In the genomic region with DNA sequence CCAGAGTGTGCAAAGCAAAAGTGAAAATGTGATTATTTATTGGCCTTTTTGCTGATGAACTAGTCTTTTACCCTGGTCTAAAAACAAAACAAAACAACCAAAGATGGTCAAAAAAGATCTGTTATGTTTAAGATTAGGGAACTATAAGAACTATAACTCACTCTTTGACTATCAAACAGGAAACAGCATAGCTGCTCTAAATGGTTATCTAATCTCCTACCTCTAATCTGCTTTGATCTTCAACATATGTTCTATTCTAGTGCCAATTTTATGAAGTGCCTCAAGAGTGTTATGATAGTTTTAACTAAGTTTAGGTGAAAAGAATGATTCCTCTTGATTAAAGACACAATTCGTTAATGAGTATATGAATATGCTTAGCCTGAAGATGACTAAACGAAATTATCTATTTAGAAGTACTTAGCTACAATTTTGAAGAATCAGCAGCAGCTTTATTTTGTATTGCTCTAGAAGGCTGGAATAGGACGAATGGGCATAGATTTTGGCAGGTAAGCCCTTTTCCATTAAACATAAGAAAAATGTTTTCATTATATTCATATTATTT, we compare ENCODE assay signal across 14 cellular contexts. TPM values are rescaled to one million over a fixed set of nuclear protein-coding genes. Genes with fewer than 3 reads are reported as not detected.
DNase-seq lines count a peak whose midpoint lies in the region; ATAC-seq and TF ChIP-seq lines count a peak whose summit lies in the region.
"Had no signal": no experiment of that assay in that cellular context is flagged by ENCODE, and none has a peak within 500 bp of the region (broad histone marks: within the 10 kb centered on the region; RNA-seq: fewer than 3 reads in every experiment).

No MANE protein-coding gene starts in this region.

- POLR2A ChIA-PET in activated CD4-positive, alpha-beta T cell treated with anti-CD3 and anti-CD28 coated beads for 36 hours (lab: Charles Lee), result no interaction called here
- POLR2A ChIA-PET in IMR-90 (lab: Charles Lee; ENCODE audit: unreplicated experiment), result no interaction called here
- POLR2A ChIA-PET in activated CD4-positive, alpha-beta memory T cell treated with anti-CD3 and anti-CD28 coated beads, Interleukin-2, amount 10 ng/mL, durations not matched to agents 7 days and 5 days (lab: Charles Lee), result interaction anchor here (1.2 kb wide), 1 partner anchor 46 kb away, joined by 4 read pairs; a partner anchor contains a TSS

- no peak overlapping the region for H3K27ac ChIP-seq in IMR-90 (ENCODE audit: insufficient read depth, low read length)
- H3K27ac ChIP-seq in mesenchymal stem cell (ENCODE audit: low read length, poor library complexity, severe bottlenecking), result no peak overlapping the region
- H3K27ac ChIP-seq: PC-9 had no signal

- no peak overlapping the region for H2AK9ac ChIP-seq in IMR-90 (replicated peaks; ENCODE audit: low read depth, low read length, poor library complexity)

- H3K36me3 ChIP-seq in IMR-90 (ENCODE audit: control insufficient read depth, insufficient read depth, low read length) (peaks cover 6% of the 10 kb centered on the region), mesenchymal stem cell (ENCODE audit: control insufficient read depth in 1 of 2, insufficient read depth in 2 of 2, low read depth in 1 of 2, low read length in 2 of 2) (peaks cover 9 to 82% of the 10 kb centered on the region in 2 experiments)

- H2BK12ac ChIP-seq in mesenchymal stem cell (ENCODE audit: low read length in 2 of 2), result no peak overlapping the region

- no CpG with 5 or more reads among the region's 3 CpGs for WGBS in IMR-90 (ENCODE audit: extremely low coverage in 2 of 2, insufficient read length in 1 of 2), 2 experiments
- no CpG with 5 or more reads among the region's 3 CpGs for WGBS in mesenchymal stem cell

- H3K27me3 Mint-ChIP-seq in activated CD4-positive, alpha-beta T cell treated with anti-CD3 and anti-CD28 coated beads, Interleukin-2, amount 10 ng/mL, durations not matched to agents 24 days and 14 days, result no peaks in the 10 kb centered on the region
- H3K27me3 Mint-ChIP-seq in activated CD4-positive, alpha-beta T cell treated with anti-CD3 and anti-CD28 coated beads for 36 hours, result no peaks in the 10 kb centered on the region
- no peaks in the 10 kb centered on the region for H3K27me3 Mint-ChIP-seq in activated CD4-positive, alpha-beta memory T cell treated with anti-CD3 and anti-CD28 coated beads, Interleukin-2, amount 10 ng/mL, durations not matched to agents 7 days and 5 days
- H3K27me3 Mint-ChIP-seq in natural killer cell (ENCODE audit: low read depth in 2 of 2), result no peaks in the 10 kb centered on the region
- H3K27me3 Mint-ChIP-seq: stimulated activated memory B cell treated with anti-CD40 and anti-IgM and Interleukin-4, amounts not matched to agents 10 μg/mL and 1 μg/mL and 100 μg/mL, for 72 hours had no signal

- H4K5ac ChIP-seq in IMR-90 (ENCODE audit: low read depth, low read length), result no peak overlapping the region

- no peak overlapping the region for H3K9ac ChIP-seq in IMR-90 (ENCODE audit: low read depth, low read length)
- H3K9ac ChIP-seq in mesenchymal stem cell (ENCODE audit: low read length), result no peak overlapping the region

- no peak overlapping the region for H2BK20ac ChIP-seq in IMR-90 (ENCODE audit: low read depth, low read length)

- no peaks in the 10 kb centered on the region for H3K9me3 Mint-ChIP-seq in activated CD4-positive, alpha-beta T cell treated with anti-CD3 and anti-CD28 coated beads, Interleukin-2, amount 10 ng/mL, durations not matched to agents 24 days and 14 days
- peaks cover 2% of the 10 kb centered on the region for H3K9me3 Mint-ChIP-seq in activated CD4-positive, alpha-beta T cell treated with anti-CD3 and anti-CD28 coated beads for 36 hours (ENCODE audit: low read depth)
- H3K9me3 Mint-ChIP-seq in activated CD4-positive, alpha-beta memory T cell treated with anti-CD3 and anti-CD28 coated beads, Interleukin-2, amount 10 ng/mL, durations not matched to agents 7 days and 5 days, result no peaks in the 10 kb centered on the region
- no peaks in the 10 kb centered on the region for H3K9me3 Mint-ChIP-seq in natural killer cell
- H3K9me3 Mint-ChIP-seq: stimulated activated memory B cell treated with anti-CD40 and anti-IgM and Interleukin-4, amounts not matched to agents 10 μg/mL and 1 μg/mL and 100 μg/mL, for 72 hours had no signal

- no peak overlapping the region for H4K91ac ChIP-seq in IMR-90 (ENCODE audit: insufficient read depth, low read depth, low read length)
- no peak overlapping the region for H4K91ac ChIP-seq in mesenchymal stem cell (ENCODE audit: low read length)

- TF ChIP-seq CTCF in IMR-90 (conservative IDR thresholded peaks at IDR 0.05; ENCODE audit: low read depth, low read length), result no peak
- TF ChIP-seq CTCF in natural killer cell (IDR thresholded peaks at IDR 0.05), result no peak

- H3K14ac ChIP-seq in IMR-90 (replicated peaks; ENCODE audit: low read depth, low read length), result no peak overlapping the region
- no peak overlapping the region for H3K14ac ChIP-seq in mesenchymal stem cell (ENCODE audit: low read length in 2 of 2)

- H3K4me1 Mint-ChIP-seq in activated CD4-positive, alpha-beta T cell treated with anti-CD3 and anti-CD28 coated beads, Interleukin-2, amount 10 ng/mL, durations not matched to agents 24 days and 14 days, result peaks cover 31% of the 10 kb centered on the region
- peaks cover 46% of the 10 kb centered on the region for H3K4me1 Mint-ChIP-seq in activated CD4-positive, alpha-beta T cell treated with anti-CD3 and anti-CD28 coated beads for 36 hours
- H3K4me1 Mint-ChIP-seq in activated CD4-positive, alpha-beta memory T cell treated with anti-CD3 and anti-CD28 coated beads, Interleukin-2, amount 10 ng/mL, durations not matched to agents 7 days and 5 days, result peaks cover 34% of the 10 kb centered on the region
- H3K4me1 Mint-ChIP-seq in natural killer cell, result peaks cover 33 to 45% of the 10 kb centered on the region in 2 donors

- H3K79me1 ChIP-seq in IMR-90 (ENCODE audit: low read depth in 1 of 2, low read length in 2 of 2), result peaks cover 18 to 45% of the 10 kb centered on the region in 2 experiments
- peaks cover 19% of the 10 kb centered on the region for H3K79me1 ChIP-seq in mesenchymal stem cell (replicated peaks; ENCODE audit: low read length, poor library complexity, severe bottlenecking)

- no peak overlapping the region for H3K18ac ChIP-seq in IMR-90 (ENCODE audit: low read depth, low read length)
- H3K18ac ChIP-seq in mesenchymal stem cell (ENCODE audit: low read depth in 1 of 2, low read length in 2 of 2), result no peak overlapping the region

- H3K4me3 Mint-ChIP-seq in activated CD4-positive, alpha-beta T cell treated with anti-CD3 and anti-CD28 coated beads, Interleukin-2, amount 10 ng/mL, durations not matched to agents 24 days and 14 days, result no peak overlapping the region
- H3K4me3 Mint-ChIP-seq in activated CD4-positive, alpha-beta T cell treated with anti-CD3 and anti-CD28 coated beads for 36 hours, result no peak overlapping the region
- no peak overlapping the region for H3K4me3 Mint-ChIP-seq in activated CD4-positive, alpha-beta memory T cell treated with anti-CD3 and anti-CD28 coated beads, Interleukin-2, amount 10 ng/mL, durations not matched to agents 7 days and 5 days
- peak overlapping the region; percentile 43 for H3K4me3 Mint-ChIP-seq in natural killer cell
- H3K4me3 Mint-ChIP-seq: stimulated activated memory B cell treated with anti-CD40 and anti-IgM and Interleukin-4, amounts not matched to agents 10 μg/mL and 1 μg/mL and 100 μg/mL, for 72 hours had no signal

- TF ChIP-seq RAD21 in IMR-90 (IDR thresholded peaks at IDR 0.05; ENCODE audit: low read length), result no peak

- dilution Hi-C loops in IMR-90 (cut with HindIII; ENCODE audit: low sequenced_read_pairs, unreplicated experiment), result no loop called here

- H3K27ac Mint-ChIP-seq in activated CD4-positive, alpha-beta T cell treated with anti-CD3 and anti-CD28 coated beads, Interleukin-2, amount 10 ng/mL, durations not matched to agents 24 days and 14 days, result no peak overlapping the region
- H3K27ac Mint-ChIP-seq in activated CD4-positive, alpha-beta T cell treated with anti-CD3 and anti-CD28 coated beads for 36 hours, result no peak overlapping the region
- H3K27ac Mint-ChIP-seq in activated CD4-positive, alpha-beta memory T cell treated with anti-CD3 and anti-CD28 coated beads, Interleukin-2, amount 10 ng/mL, durations not matched to agents 7 days and 5 days, result peak overlapping the region; percentile 50
- peak overlapping the region; percentile 39 to 47 for H3K27ac Mint-ChIP-seq in natural killer cell

- H3K36me3 Mint-ChIP-seq in activated CD4-positive, alpha-beta T cell treated with anti-CD3 and anti-CD28 coated beads, Interleukin-2, amount 10 ng/mL, durations not matched to agents 24 days and 14 days (ENCODE audit: low read depth), result peaks cover 56% of the 10 kb centered on the region
- peaks cover 56% of the 10 kb centered on the region for H3K36me3 Mint-ChIP-seq in activated CD4-positive, alpha-beta T cell treated with anti-CD3 and anti-CD28 coated beads for 36 hours (ENCODE audit: low read depth)
- H3K36me3 Mint-ChIP-seq in activated CD4-positive, alpha-beta memory T cell treated with anti-CD3 and anti-CD28 coated beads, Interleukin-2, amount 10 ng/mL, durations not matched to agents 7 days and 5 days (ENCODE audit: low read depth), result peaks cover 58% of the 10 kb centered on the region
- peaks cover 11% of the 10 kb centered on the region for H3K36me3 Mint-ChIP-seq in natural killer cell

- H3K56ac ChIP-seq in IMR-90 (ENCODE audit: extremely low read depth, insufficient read depth, low read length), result no peak overlapping the region

- no peak overlapping the region for H3K4ac ChIP-seq in IMR-90 (ENCODE audit: low read depth, low read length)
- H3K4ac ChIP-seq in mesenchymal stem cell (ENCODE audit: low read depth in 1 of 2, low read length in 2 of 2), result no peak overlapping the region

- no peak overlapping the region for H3K4me3 ChIP-seq in IMR-90 (ENCODE audit: insufficient read depth, low read depth, low read length)
- no peak overlapping the region for H3K4me3 ChIP-seq in mesenchymal stem cell (ENCODE audit: insufficient read depth in 1 of 2, low read depth in 1 of 2, low read length in 2 of 2)
- H3K4me3 ChIP-seq: PC-9 had no signal

- H3K9me1 ChIP-seq in IMR-90 (ENCODE audit: insufficient read depth, low read length), result peaks cover 10% of the 10 kb centered on the region

- no TSS peak for BruUV-seq in IMR-90 (replicated peaks; lab: Mats Ljungman, UMichigan)

- H4K20me1 ChIP-seq in IMR-90 (ENCODE audit: insufficient read depth, low read length), result 0 out of 2 replicates have a peak, but pooled peaks cover 3% of the 10 kb centered on the region

- H4K8ac ChIP-seq in IMR-90 (ENCODE audit: low read depth in 2 of 2, low read length in 2 of 2) (no peak overlapping the region), mesenchymal stem cell (ENCODE audit: low read length) (no peak overlapping the region)

- intact Hi-C loops in activated CD4-positive, alpha-beta T cell treated with anti-CD3 and anti-CD28 coated beads, Interleukin-2, amount 10 ng/mL, durations not matched to agents 24 days and 14 days (cut with micrococcal nuclease), result no loop called here
- intact Hi-C loops in activated CD4-positive, alpha-beta T cell treated with anti-CD3 and anti-CD28 coated beads for 36 hours (cut with DNase I, micrococcal nuclease), result loop anchor here in 1 of 2 experiments (5.0 kb wide), 1 partner anchor 44 kb away; a partner anchor contains a TSS
- intact Hi-C loops in IMR-90 (cut with micrococcal nuclease) (loop anchor here (5.0 kb wide), 1 partner anchor 39 kb away; no protein-coding TSS in a partner anchor), natural killer cell (cut with micrococcal nuclease) (no loop called here)

- DNase-seq in activated CD4-positive, alpha-beta T cell treated with anti-CD3 and anti-CD28 coated beads, Interleukin-2, amount 10 ng/mL, durations not matched to agents 24 days and 14 days, result peak; percentile 14
- no peak for DNase-seq in activated CD4-positive, alpha-beta T cell treated with anti-CD3 and anti-CD28 coated beads for 36 hours
- DNase-seq in IMR-90 (no peak), natural killer cell (no peak), mesenchymal stem cell (no peak), AG08395 (ENCODE audit: low spot score) (no peak)
- DNase-seq in activated CD4-positive, alpha-beta memory T cell treated with anti-CD3 and anti-CD28 coated beads, Interleukin-2, amount 10 ng/mL, durations not matched to agents 7 days and 5 days, result no peak
- DNase-seq: KG1, NCI-H1436, NCI-H510A, occipital lobe, PC-9 had no signal

- H3K27me3 ChIP-seq in IMR-90 (ENCODE audit: control insufficient read depth, insufficient read depth, low read length), result no peaks in the 10 kb centered on the region
- H3K27me3 ChIP-seq in mesenchymal stem cell (ENCODE audit: control insufficient read depth in 1 of 2, insufficient read depth in 1 of 2, low read length in 2 of 2), result no peaks in the 10 kb centered on the region

- H2AFZ ChIP-seq in IMR-90 (replicated peaks; ENCODE audit: low read length, poor library complexity) (no peak overlapping the region), mesenchymal stem cell (ENCODE audit: low read depth, low read length) (no peak overlapping the region)
- H2AFZ ChIP-seq: PC-9 had no signal

- H3K23ac ChIP-seq in IMR-90 (ENCODE audit: low read depth, low read length) (no peak overlapping the region; the same call in 1 of the 2 replicates), mesenchymal stem cell (ENCODE audit: low read length in 2 of 2) (no peak overlapping the region)

- in situ Hi-C loops in IMR-90 (cut with MboI; ENCODE audit: low sequenced_read_pairs), result no loop called here

- H2AK5ac ChIP-seq in IMR-90 (ENCODE audit: low read depth, low read length), result no peak overlapping the region
- H2AK5ac ChIP-seq in mesenchymal stem cell (ENCODE audit: low read length, severe bottlenecking), result no peak overlapping the region

- H3K4me1 ChIP-seq in IMR-90 (ENCODE audit: control insufficient read depth, insufficient read depth, low read length) (peaks cover 10% of the 10 kb centered on the region; the same call in 1 of the 2 replicates), mesenchymal stem cell (ENCODE audit: control insufficient read depth, insufficient read depth, low read depth, low read length) (peaks cover 3% of the 10 kb centered on the region)

- H3K4me2 ChIP-seq in IMR-90 (ENCODE audit: low read depth, low read length) (no peak overlapping the region), mesenchymal stem cell (ENCODE audit: low read length, poor library complexity, severe bottlenecking) (no peak overlapping the region)
- H3K4me2 ChIP-seq: PC-9 had no signal

- CTCF ChIA-PET in activated CD4-positive, alpha-beta T cell treated with anti-CD3 and anti-CD28 coated beads for 36 hours (lab: Charles Lee), result interaction anchor here (1.3 kb wide), 1 partner anchor 14 kb away, joined by 3 read pairs; no protein-coding TSS in a partner anchor
- CTCF ChIA-PET in IMR-90 (lab: Yijun Ruan, JAX), result interaction anchor here (0.6 kb wide), 3 partner anchors 44 to 648 kb away, joined by 3 to 5 read pairs (median 4); no protein-coding TSS in a partner anchor
- CTCF ChIA-PET in activated CD4-positive, alpha-beta memory T cell treated with anti-CD3 and anti-CD28 coated beads, Interleukin-2, amount 10 ng/mL, durations not matched to agents 7 days and 5 days (lab: Charles Lee), result interaction anchor here (1.0 kb wide), 1 partner anchor 46 kb away, joined by 3 read pairs; a partner anchor contains a TSS

- H2BK15ac ChIP-seq in IMR-90 (ENCODE audit: low read depth, low read length) (no peak overlapping the region), mesenchymal stem cell (ENCODE audit: low read depth, poor library complexity, severe bottlenecking) (no peak overlapping the region)

- TF ChIP-seq POLR2A in IMR-90 (IDR thresholded peaks at IDR 0.05; ENCODE audit: low read depth, low read length), result no peak

- H3K9me3 ChIP-seq in IMR-90 (ENCODE audit: control insufficient read depth, insufficient read depth, low read length) (no peaks in the 10 kb centered on the region), mesenchymal stem cell (ENCODE audit: control insufficient read depth, low read length) (no peaks in the 10 kb centered on the region)

- ATAC-seq in activated CD4-positive, alpha-beta T cell treated with anti-CD3 and anti-CD28 coated beads for 36 hours, result no peak
- ATAC-seq in IMR-90 (ENCODE audit: low read depth), result no peak
- peak in 2 of 3 donors; percentile 29 to 30 for ATAC-seq in natural killer cell
- no peak for ATAC-seq in HG02840 (IDR thresholded peaks at IDR 0.05; ENCODE audit: low FRiP score, unreplicated experiment)
- ATAC-seq: stimulated activated memory B cell treated with anti-CD40 and anti-IgM and Interleukin-4, amounts not matched to agents 10 μg/mL and 1 μg/mL and 100 μg/mL, for 72 hours had no signal

- H2BK120ac ChIP-seq in IMR-90 (ENCODE audit: low read depth, low read length) (no peak overlapping the region), mesenchymal stem cell (ENCODE audit: low read depth, low read length) (no peak overlapping the region)

- H2BK5ac ChIP-seq in IMR-90 (ENCODE audit: low read depth, low read length, poor library complexity, severe bottlenecking) (peak overlapping the region; percentile 57), mesenchymal stem cell (ENCODE audit: low read depth, low read length, poor library complexity, severe bottlenecking) (no peak overlapping the region)

RNA-seq across cellular contexts. Expression of a gene that starts 46.0 kb away (rescaled TPM):
- total RNA-seq in activated CD4-positive, alpha-beta T cell treated with anti-CD3 and anti-CD28 coated beads, Interleukin-2, amount 10 ng/mL, durations not matched to agents 24 days and 14 days, result 41.5 and 42.0 TPM in 2 replicates
- 10 to 100 TPM; 31.8 to 35.8 TPM for total RNA-seq in activated CD4-positive, alpha-beta T cell treated with anti-CD3 and anti-CD28 coated beads for 36 hours
- total RNA-seq in IMR-90 (2012; rRNA removed) (20.1 and 30.3 TPM in 2 replicates), natural killer cell (100 to 1,000 TPM in 1 of 3 donors, 10 to 100 TPM in 2; 86.5 to 104 (median 95.9) TPM)
- polyA plus RNA-seq in IMR-90 (2012; rRNA removed), result 14.9 and 18.3 TPM in 2 replicates
- 5.0 and 6.7 TPM in 2 replicates for polyA plus RNA-seq in IMR-90 (2012; cell fraction: cytosol; rRNA removed)
- 9.4 and 28.0 TPM in 2 replicates for polyA plus RNA-seq in IMR-90 (2012; cell fraction: nucleus; rRNA removed; ENCODE audit: low replicate concordance)
- total RNA-seq in activated CD4-positive, alpha-beta memory T cell treated with anti-CD3 and anti-CD28 coated beads, Interleukin-2, amount 10 ng/mL, durations not matched to agents 7 days and 5 days, result 10 to 100 TPM; 37.4 to 41.5 TPM
- polyA plus RNA-seq in mesenchymal stem cell (2013, experiment 1 of 2), result 14.6 TPM
- polyA plus RNA-seq in mesenchymal stem cell (2013, experiment 2 of 2), result 14.2 TPM

Comparison
In these comparisons a context has a peak if more than half of its experiments do, and no peak if none do; other contexts are left out.
1. H3K27ac Mint-ChIP-seq: peak in activated CD4-positive, alpha-beta memory T cell treated with anti-CD3 and anti-CD28 coated beads, Interleukin-2, amount 10 ng/mL, durations not matched to agents 7 days and 5 days (single experiment) and natural killer cell (2 of 2); none in activated CD4-positive, alpha-beta T cell treated with anti-CD3 and anti-CD28 coated beads, Interleukin-2, amount 10 ng/mL, durations not matched to agents 24 days and 14 days (single experiment) and activated CD4-positive, alpha-beta T cell treated with anti-CD3 and anti-CD28 coated beads for 36 hours (single experiment).
2. ATAC-seq: peak in natural killer cell (2 of 3); none in activated CD4-positive, alpha-beta T cell treated with anti-CD3 and anti-CD28 coated beads for 36 hours (single experiment), IMR-90 (single experiment) and HG02840 (single experiment).